1 cellular context compared by ENCODE assay signal in the genomic region with DNA sequence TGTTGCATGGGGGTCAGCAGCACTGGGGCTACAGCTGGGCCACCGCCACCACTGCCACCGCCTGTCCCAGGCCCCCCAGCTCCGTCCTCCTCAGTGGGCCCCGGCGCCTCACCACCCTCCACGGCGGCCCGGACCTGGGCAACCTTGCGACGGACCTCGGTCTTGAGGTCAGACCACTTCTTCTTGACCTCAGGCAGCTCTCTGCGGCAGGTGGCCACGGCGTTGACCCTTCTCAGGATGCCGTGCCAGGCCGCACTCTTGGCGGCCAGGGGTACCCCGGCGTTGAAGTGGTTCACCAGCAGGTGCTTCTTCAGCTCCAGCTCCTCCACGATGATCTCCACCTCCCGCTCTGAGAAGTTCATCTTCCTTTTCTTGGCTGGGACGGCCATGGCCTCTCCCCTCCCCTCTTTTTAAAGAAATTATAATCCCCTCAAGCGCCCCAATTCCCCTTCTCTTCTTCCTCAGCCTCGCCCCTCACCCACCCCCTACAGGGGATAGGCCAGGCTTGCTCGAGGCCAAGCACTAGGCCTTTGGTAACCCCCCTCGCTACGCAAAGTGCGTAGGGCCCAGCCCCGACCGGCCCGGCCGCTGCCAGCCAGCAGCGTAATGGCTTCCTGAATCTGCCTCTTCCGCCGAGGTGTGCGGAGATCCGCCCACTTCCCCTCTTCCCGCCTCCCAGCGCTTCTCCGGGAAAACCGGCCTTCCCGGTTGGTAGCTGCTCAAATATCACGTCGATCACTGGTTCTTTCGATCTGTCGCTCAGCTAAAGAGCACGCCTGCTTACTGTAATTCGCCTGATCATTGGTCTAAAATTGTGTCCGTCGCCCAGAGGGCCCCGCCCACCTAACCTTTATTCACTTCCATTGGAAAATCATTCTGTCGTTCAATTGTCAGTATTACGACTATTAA.
TF ChIP-seq lines count a peak whose summit lies in the region.

A gene with protein sequence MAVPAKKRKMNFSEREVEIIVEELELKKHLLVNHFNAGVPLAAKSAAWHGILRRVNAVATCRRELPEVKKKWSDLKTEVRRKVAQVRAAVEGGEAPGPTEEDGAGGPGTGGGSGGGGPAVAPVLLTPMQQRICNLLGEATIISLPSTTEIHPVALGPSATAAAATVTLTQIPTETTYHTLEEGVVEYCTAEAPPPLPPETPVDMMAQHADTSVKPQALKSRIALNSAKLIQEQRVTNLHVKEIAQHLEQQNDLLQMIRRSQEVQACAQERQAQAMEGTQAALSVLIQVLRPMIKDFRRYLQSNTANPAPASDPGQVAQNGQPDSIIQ (minus strand): TSS at position 608 of the 909 bp plus-strand sequence. CDS start 219 bp downstream, at position 389.

TF ChIP-seq in GM12878, 131 proteins besides CTCF, POLR2A, EP300 and RAD21 (continued from another document):
- TF ChIP-seq, protein P1, sequence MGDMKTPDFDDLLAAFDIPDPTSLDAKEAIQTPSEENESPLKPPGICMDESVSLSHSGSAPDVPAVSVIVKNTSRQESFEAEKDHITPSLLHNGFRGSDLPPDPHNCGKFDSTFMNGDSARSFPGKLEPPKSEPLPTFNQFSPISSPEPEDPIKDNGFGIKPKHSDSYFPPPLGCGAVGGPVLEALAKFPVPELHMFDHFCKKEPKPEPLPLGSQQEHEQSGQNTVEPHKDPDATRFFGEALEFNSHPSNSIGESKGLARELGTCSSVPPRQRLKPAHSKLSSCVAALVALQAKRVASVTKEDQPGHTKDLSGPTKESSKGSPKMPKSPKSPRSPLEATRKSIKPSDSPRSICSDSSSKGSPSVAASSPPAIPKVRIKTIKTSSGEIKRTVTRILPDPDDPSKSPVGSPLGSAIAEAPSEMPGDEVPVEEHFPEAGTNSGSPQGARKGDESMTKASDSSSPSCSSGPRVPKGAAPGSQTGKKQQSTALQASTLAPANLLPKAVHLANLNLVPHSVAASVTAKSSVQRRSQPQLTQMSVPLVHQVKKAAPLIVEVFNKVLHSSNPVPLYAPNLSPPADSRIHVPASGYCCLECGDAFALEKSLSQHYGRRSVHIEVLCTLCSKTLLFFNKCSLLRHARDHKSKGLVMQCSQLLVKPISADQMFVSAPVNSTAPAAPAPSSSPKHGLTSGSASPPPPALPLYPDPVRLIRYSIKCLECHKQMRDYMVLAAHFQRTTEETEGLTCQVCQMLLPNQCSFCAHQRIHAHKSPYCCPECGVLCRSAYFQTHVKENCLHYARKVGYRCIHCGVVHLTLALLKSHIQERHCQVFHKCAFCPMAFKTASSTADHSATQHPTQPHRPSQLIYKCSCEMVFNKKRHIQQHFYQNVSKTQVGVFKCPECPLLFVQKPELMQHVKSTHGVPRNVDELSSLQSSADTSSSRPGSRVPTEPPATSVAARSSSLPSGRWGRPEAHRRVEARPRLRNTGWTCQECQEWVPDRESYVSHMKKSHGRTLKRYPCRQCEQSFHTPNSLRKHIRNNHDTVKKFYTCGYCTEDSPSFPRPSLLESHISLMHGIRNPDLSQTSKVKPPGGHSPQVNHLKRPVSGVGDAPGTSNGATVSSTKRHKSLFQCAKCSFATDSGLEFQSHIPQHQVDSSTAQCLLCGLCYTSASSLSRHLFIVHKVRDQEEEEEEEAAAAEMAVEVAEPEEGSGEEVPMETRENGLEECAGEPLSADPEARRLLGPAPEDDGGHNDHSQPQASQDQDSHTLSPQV (IDR thresholded peaks at IDR 0.05), result no peak
- TF ChIP-seq SMARCA5 (IDR thresholded peaks at IDR 0.05), result 0 out of 2 replicates have a peak, but pooled peaks have one; percentile 20
- peak; percentile 79 for TF ChIP-seq YY1 (IDR thresholded peaks at IDR 0.05; ENCODE audit: low read depth, low read length)
- peak; percentile 14 to 76; a peak in 3 of 4 replicates for TF ChIP-seq IKZF2 (IDR thresholded peaks at IDR 0.05)
- TF ChIP-seq GATAD2B (conservative IDR thresholded peaks at IDR 0.05; ENCODE audit: low read depth), result peak; percentile 57; the same call in 1 of the 2 replicates
- TF ChIP-seq ZBTB4 (CRISPR knock-in tag; IDR thresholded peaks at IDR 0.05), result no peak
- no peak for TF ChIP-seq SRF (IDR thresholded peaks at IDR 0.05; ENCODE audit: low read depth in 2 of 2, low read length in 2 of 2)
- no peak for TF ChIP-seq ZSCAN29 (IDR thresholded peaks at IDR 0.05)
- peak; percentile 53; the same call in 1 of the 2 replicates for TF ChIP-seq TBL1XR1 (IDR thresholded peaks at IDR 0.05; ENCODE audit: low read depth, low read length)
- TF ChIP-seq RFX5 (IDR thresholded peaks at IDR 0.05; ENCODE audit: low read depth, low read length), result no peak
- TF ChIP-seq NFXL1 (IDR thresholded peaks at IDR 0.05; ENCODE audit: borderline replicate concordance), result no peak
- no peak for TF ChIP-seq CBX3 (IDR thresholded peaks at IDR 0.05; ENCODE audit: borderline replicate concordance, low read depth)
- no peak for TF ChIP-seq RAD51 (IDR thresholded peaks at IDR 0.05)
- TF ChIP-seq CHD1 (IDR thresholded peaks at IDR 0.05; ENCODE audit: low read depth, low read length), result no peak
- no peak for TF ChIP-seq STAT1 (conservative IDR thresholded peaks at IDR 0.05)
- TF ChIP-seq BMI1 (IDR thresholded peaks at IDR 0.05; ENCODE audit: borderline replicate concordance), result no peak
- TF ChIP-seq HDAC2 (IDR thresholded peaks at IDR 0.05), result no peak
- TF ChIP-seq, protein P2, sequence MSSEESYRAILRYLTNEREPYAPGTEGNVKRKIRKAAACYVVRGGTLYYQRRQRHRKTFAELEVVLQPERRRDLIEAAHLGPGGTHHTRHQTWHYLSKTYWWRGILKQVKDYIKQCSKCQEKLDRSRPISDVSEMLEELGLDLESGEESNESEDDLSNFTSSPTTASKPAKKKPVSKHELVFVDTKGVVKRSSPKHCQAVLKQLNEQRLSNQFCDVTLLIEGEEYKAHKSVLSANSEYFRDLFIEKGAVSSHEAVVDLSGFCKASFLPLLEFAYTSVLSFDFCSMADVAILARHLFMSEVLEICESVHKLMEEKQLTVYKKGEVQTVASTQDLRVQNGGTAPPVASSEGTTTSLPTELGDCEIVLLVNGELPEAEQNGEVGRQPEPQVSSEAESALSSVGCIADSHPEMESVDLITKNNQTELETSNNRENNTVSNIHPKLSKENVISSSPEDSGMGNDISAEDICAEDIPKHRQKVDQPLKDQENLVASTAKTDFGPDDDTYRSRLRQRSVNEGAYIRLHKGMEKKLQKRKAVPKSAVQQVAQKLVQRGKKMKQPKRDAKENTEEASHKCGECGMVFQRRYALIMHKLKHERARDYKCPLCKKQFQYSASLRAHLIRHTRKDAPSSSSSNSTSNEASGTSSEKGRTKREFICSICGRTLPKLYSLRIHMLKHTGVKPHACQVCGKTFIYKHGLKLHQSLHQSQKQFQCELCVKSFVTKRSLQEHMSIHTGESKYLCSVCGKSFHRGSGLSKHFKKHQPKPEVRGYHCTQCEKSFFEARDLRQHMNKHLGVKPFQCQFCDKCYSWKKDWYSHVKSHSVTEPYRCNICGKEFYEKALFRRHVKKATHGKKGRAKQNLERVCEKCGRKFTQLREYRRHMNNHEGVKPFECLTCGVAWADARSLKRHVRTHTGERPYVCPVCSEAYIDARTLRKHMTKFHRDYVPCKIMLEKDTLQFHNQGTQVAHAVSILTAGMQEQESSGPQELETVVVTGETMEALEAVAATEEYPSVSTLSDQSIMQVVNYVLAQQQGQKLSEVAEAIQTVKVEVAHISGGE (CRISPR knock-in tag; IDR thresholded peaks at IDR 0.05), result no peak
- no peak for TF ChIP-seq STAT3 (IDR thresholded peaks at IDR 0.05; ENCODE audit: low read depth, low read length)
- TF ChIP-seq CHD2 (IDR thresholded peaks at IDR 0.05; ENCODE audit: borderline replicate concordance, low read depth, low read length), result peak; percentile 98
- no peak for TF ChIP-seq NR2C2 (IDR thresholded peaks at IDR 0.05; ENCODE audit: borderline replicate concordance, control insufficient read depth, insufficient read length, low read depth)
TF ChIP-seq in GM12878: peak in this region for 49.
